Comparison of ENCODE assay signal across 16 cellular contexts in genomic region chr11:7527029-7527428, GRCh38. TPM values are rescaled to one million over a fixed set of nuclear protein-coding genes. Genes with fewer than 3 reads are reported as not detected.
A peak's percentile ranks its signal among the peaks of the same experiment; 100 is the strongest.
DNase-seq lines count a peak whose midpoint lies in the region; ATAC-seq and TF ChIP-seq lines count a peak whose summit lies in the region.
"Had no signal": no experiment of that assay in that cellular context is flagged by ENCODE, and none has a peak within 500 bp of the region (broad histone marks: within the 10 kb centered on the region; RNA-seq: fewer than 3 reads in every experiment).

No MANE protein-coding gene starts in this region.

- H3F3A ChIP-seq in MM.1S (ENCODE audit: insufficient read depth, low read length) = no peaks in the 10 kb centered on the region

- H3K36me3 ChIP-seq in tibial nerve = no peaks in the 10 kb centered on the region
- no peaks in the 10 kb centered on the region for H3K36me3 ChIP-seq in MM.1S (replicated peaks; ENCODE audit: insufficient read depth, low read length)
- H3K36me3 ChIP-seq: cardiac muscle cell, left lung had no signal

- CTCF ChIA-PET in activated naive CD4-positive, alpha-beta T cell treated with anti-CD3 and anti-CD28 coated beads for 36 hours (lab: Charles Lee) = no interaction called here

- H3K4me3 Mint-ChIP-seq in activated naive CD4-positive, alpha-beta T cell treated with anti-CD3 and anti-CD28 coated beads for 36 hours = no peak overlapping the region
- no peak overlapping the region for H3K4me3 Mint-ChIP-seq in stimulated activated memory B cell treated with anti-CD40 and anti-IgM and Interleukin-4, amounts not matched to agents 10 μg/mL and 1 μg/mL and 100 μg/mL, for 72 hours

- H3K4me1 Mint-ChIP-seq in activated naive CD4-positive, alpha-beta T cell treated with anti-CD3 and anti-CD28 coated beads for 36 hours (ENCODE audit: low read depth) = peaks cover 80% of the 10 kb centered on the region
- H3K4me1 Mint-ChIP-seq in stimulated activated memory B cell treated with anti-CD40 and anti-IgM and Interleukin-4, amounts not matched to agents 10 μg/mL and 1 μg/mL and 100 μg/mL, for 72 hours = peaks cover 48% of the 10 kb centered on the region

- H3K4me1 ChIP-seq in tibial nerve = peaks cover 0 to 37% (median 33%) of the 10 kb centered on the region in 4 donors
- peaks cover 19% of the 10 kb centered on the region for H3K4me1 ChIP-seq in MM.1S (ENCODE audit: low read length)
- H3K4me1 ChIP-seq: Caco-2 had no signal

- no peak for TF ChIP-seq EP300 in tibial nerve (IDR thresholded peaks at IDR 0.05)

- H3K27ac ChIP-seq in tibial nerve (no peak overlapping the region), MM.1S (ENCODE audit: low read length) (no peak overlapping the region)
- H3K27ac ChIP-seq: cardiac muscle cell, left lung had no signal

- peak; percentile 21 for DNase-seq in activated CD4-positive, alpha-beta T cell treated with anti-CD3 and anti-CD28 coated beads for 48 hours
- no peak for DNase-seq in activated CD4-positive, alpha-beta T cell treated with anti-CD3 and anti-CD28 coated beads, Interleukin-2, amount 50 U/mL, for 4 hours
- peak; percentile 50 for DNase-seq in activated naive CD4-positive, alpha-beta T cell treated with anti-CD3 and anti-CD28 coated beads for 36 hours
- DNase-seq in tibial nerve (ENCODE audit: low spot score in 2 of 2) = no peak
- no peak for DNase-seq in MM.1S
- DNase-seq in hippocampal formation (lab: John Stamatoyannopoulos, UW) = no peak
- DNase-seq: Caco-2, erythroblast, hypothalamus, left lung, PC-3, T1000 had no signal

- TF ChIP-seq POLR2A in tibial nerve (IDR thresholded peaks at IDR 0.05) = no peak

- TF ChIP-seq CTCF in tibial nerve (IDR thresholded peaks at IDR 0.05) (no peak), MM.1S (IDR thresholded peaks at IDR 0.05; ENCODE audit: low read length) (no peak)

- H3K79me2 ChIP-seq in MM.1S (ENCODE audit: low read length) = peaks cover 26% of the 10 kb centered on the region

- no peak overlapping the region for H3K4me2 ChIP-seq in MM.1S (ENCODE audit: low read depth, low read length)

- H3K27me3 Mint-ChIP-seq in activated naive CD4-positive, alpha-beta T cell treated with anti-CD3 and anti-CD28 coated beads for 36 hours (ENCODE audit: low read depth) = no peaks in the 10 kb centered on the region
- H3K27me3 Mint-ChIP-seq in stimulated activated memory B cell treated with anti-CD40 and anti-IgM and Interleukin-4, amounts not matched to agents 10 μg/mL and 1 μg/mL and 100 μg/mL, for 72 hours = no peaks in the 10 kb centered on the region

- no peaks in the 10 kb centered on the region for H3K9me3 Mint-ChIP-seq in activated naive CD4-positive, alpha-beta T cell treated with anti-CD3 and anti-CD28 coated beads for 36 hours
- no peaks in the 10 kb centered on the region for H3K9me3 Mint-ChIP-seq in stimulated activated memory B cell treated with anti-CD40 and anti-IgM and Interleukin-4, amounts not matched to agents 10 μg/mL and 1 μg/mL and 100 μg/mL, for 72 hours

- no peaks in the 10 kb centered on the region for H3K27me3 ChIP-seq in tibial nerve
- H3K27me3 ChIP-seq in MM.1S (replicated peaks; ENCODE audit: insufficient read depth, low read length) = no peaks in the 10 kb centered on the region
- H3K27me3 ChIP-seq: cardiac muscle cell, left lung had no signal

- WGBS in tibial nerve, 2 donors = 73 to 86% methylated on average over 1 of the region's 1 CpG

- H3K9ac ChIP-seq in MM.1S (ENCODE audit: low read length) = no peak overlapping the region

- intact Hi-C loops in activated naive CD4-positive, alpha-beta T cell treated with anti-CD3 and anti-CD28 coated beads for 36 hours (cut with micrococcal nuclease) = no loop called here

- no peaks in the 10 kb centered on the region for H3K9me3 ChIP-seq in tibial nerve
- H3K9me3 ChIP-seq in MM.1S (replicated peaks; ENCODE audit: insufficient read depth, low read length) = no peaks in the 10 kb centered on the region
- H3K9me3 ChIP-seq: Caco-2, left lung had no signal

- no peak overlapping the region for H3K4me3 ChIP-seq in tibial nerve
- no peak overlapping the region for H3K4me3 ChIP-seq in MM.1S (ENCODE audit: low read length)
- H3K4me3 ChIP-seq: cardiac muscle cell, left lung had no signal

- no peaks in the 10 kb centered on the region for H3K36me3 Mint-ChIP-seq in activated naive CD4-positive, alpha-beta T cell treated with anti-CD3 and anti-CD28 coated beads for 36 hours (ENCODE audit: low read depth)
- H3K36me3 Mint-ChIP-seq in stimulated activated memory B cell treated with anti-CD40 and anti-IgM and Interleukin-4, amounts not matched to agents 10 μg/mL and 1 μg/mL and 100 μg/mL, for 72 hours = peaks cover 17% of the 10 kb centered on the region

- ATAC-seq in HG03558 (IDR thresholded peaks at IDR 0.05; ENCODE audit: extremely low read depth, unreplicated experiment) = peak; percentile 26
- ATAC-seq in stimulated activated memory B cell treated with anti-CD40 and anti-IgM and Interleukin-4, amounts not matched to agents 10 μg/mL and 1 μg/mL and 100 μg/mL, for 72 hours = no peak
- ATAC-seq: left lung, PC-3 had no signal

- H2AFZ ChIP-seq in MM.1S (ENCODE audit: low read length) = no peak overlapping the region

- H3K9me2 ChIP-seq in MM.1S (replicated peaks; ENCODE audit: insufficient read depth, low read length) = no peaks in the 10 kb centered on the region

- no peaks in the 10 kb centered on the region for H4K20me1 ChIP-seq in MM.1S (ENCODE audit: insufficient read depth, low read length)

- no peak overlapping the region for H3K27ac Mint-ChIP-seq in activated naive CD4-positive, alpha-beta T cell treated with anti-CD3 and anti-CD28 coated beads for 36 hours
- H3K27ac Mint-ChIP-seq in stimulated activated memory B cell treated with anti-CD40 and anti-IgM and Interleukin-4, amounts not matched to agents 10 μg/mL and 1 μg/mL and 100 μg/mL, for 72 hours = peak overlapping the region; percentile 0

RNA-seq across cellular contexts. Expression of gene PPFIBP2, which starts 13.2 kb away (rescaled TPM):
- total RNA-seq in activated naive CD4-positive, alpha-beta T cell treated with anti-CD3 and anti-CD28 coated beads for 36 hours = 10 to 100 TPM; 22.2 to 26.1 TPM
- total RNA-seq in tibial nerve = 100 to 1,000 TPM in 1 of 4 donors, 10 to 100 TPM in 3; 19.8 to 110 (median 29.2) TPM

RNA-seq across cellular contexts. Expression of gene OLFML1, which starts 41.7 kb away (rescaled TPM):
- total RNA-seq in activated naive CD4-positive, alpha-beta T cell treated with anti-CD3 and anti-CD28 coated beads for 36 hours = not detected
- 10 to 100 TPM in 1 of 4 donors, 1 to 10 TPM in 3; 1.2 to 13.1 (median 6.6) TPM for total RNA-seq in tibial nerve
- total RNA-seq: HT1080, PC-3 had no signal

Comparison
In these comparisons a context has a peak if more than half of its experiments do, and no peak if none do; other contexts are left out.
1. DNase-seq: peak in activated CD4-positive, alpha-beta T cell treated with anti-CD3 and anti-CD28 coated beads for 48 hours (single experiment) and activated naive CD4-positive, alpha-beta T cell treated with anti-CD3 and anti-CD28 coated beads for 36 hours (single experiment); none in activated CD4-positive, alpha-beta T cell treated with anti-CD3 and anti-CD28 coated beads, Interleukin-2, amount 50 U/mL, for 4 hours (0 of 2), tibial nerve (0 of 2), MM.1S (single experiment) and hippocampal formation (0 of 2).